Comparison of ENCODE assay signal across 18 cellular contexts in the genomic region with DNA sequence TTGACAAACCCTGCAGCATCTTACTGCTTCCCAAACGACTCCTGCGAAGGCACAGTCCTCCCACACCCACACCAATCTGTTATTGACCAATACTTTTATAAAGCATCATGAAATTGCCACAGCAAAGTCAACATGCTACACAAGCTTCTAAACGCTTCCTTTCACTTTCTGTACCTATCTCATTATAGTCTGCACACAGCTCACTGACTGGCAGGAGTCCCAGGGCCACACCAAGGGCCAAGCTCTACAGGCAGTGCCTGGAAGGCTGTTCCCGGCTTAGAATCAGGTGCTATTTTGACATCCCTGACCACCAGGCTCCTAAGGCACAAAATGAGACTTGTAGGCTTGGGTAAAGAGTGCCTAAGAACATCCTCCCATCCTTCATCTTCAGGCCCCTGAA. TPM values are rescaled to one million over a fixed set of nuclear protein-coding genes. Genes with fewer than 3 reads are reported as not detected.
DNase-seq lines count a peak whose midpoint lies in the region; ATAC-seq, FAIRE-seq and TF ChIP-seq lines count a peak whose summit lies in the region.
"Had no signal": no experiment of that assay in that cellular context is flagged by ENCODE, and none has a peak within 500 bp of the region (broad histone marks: within the 10 kb centered on the region; RNA-seq: fewer than 3 reads in every experiment).

No MANE protein-coding gene starts in this region.

- no peak overlapping the region for H3K23ac ChIP-seq in mesendoderm (ENCODE audit: low read length)

- no peak overlapping the region for H3K4ac ChIP-seq in mesendoderm (ENCODE audit: low read depth, low read length)

- no peak overlapping the region for H4K8ac ChIP-seq in mesendoderm (ENCODE audit: low read depth, low read length)

- no peaks in the 10 kb centered on the region for H3K9me3 Mint-ChIP-seq in stimulated activated naive CD8-positive, alpha-beta T cell treated with anti-CD3 and anti-CD28 coated beads, Interleukin-15, Interleukin-2, amounts not matched to agents 100 ng/mL and 50 ng/mL, for 24 hours
- no peaks in the 10 kb centered on the region for H3K9me3 Mint-ChIP-seq in activated naive CD8-positive, alpha-beta T cell treated with anti-CD3 and anti-CD28 coated beads, Interleukin-2, amount 50 U/mL, for 24 hours
- H3K9me3 Mint-ChIP-seq in endodermal cell, result no peaks in the 10 kb centered on the region
- H3K9me3 Mint-ChIP-seq: activated T-cell treated with anti-CD3 and anti-CD28 coated beads, Interleukin-2, amount 50 U/mL, for 4 hours had no signal

- 97% methylated on average over 4 of the region's 4 CpGs; no CpG with 5 or more reads in 1 of the 2 experiments for WGBS in endodermal cell (ENCODE audit: insufficient coverage in 1 of 2, insufficient read length in 1 of 2), 2 experiments
- no CpG with 5 or more reads among the region's 4 CpGs for WGBS in mesendoderm (ENCODE audit: extremely low coverage, insufficient coverage, low lambda C conversion rate)

- no peak overlapping the region for H3K4me2 ChIP-seq in mesendoderm (ENCODE audit: low read length)

- TF ChIP-seq POLR2A in H54 (IDR thresholded peaks at IDR 0.05; ENCODE audit: low read depth, low read length), result no peak

- H3K27me3 ChIP-seq in lower lobe of right lung (ENCODE audit: low read depth), result no peaks in the 10 kb centered on the region
- no peaks in the 10 kb centered on the region for H3K27me3 ChIP-seq in endodermal cell (ENCODE audit: control insufficient read depth, insufficient read depth, low read length, poor library complexity, severe bottlenecking)
- H3K27me3 ChIP-seq in mesendoderm (ENCODE audit: insufficient read depth, low read length, poor library complexity), result no peaks in the 10 kb centered on the region
- H3K27me3 ChIP-seq: tibial nerve had no signal

- H3K79me1 ChIP-seq in mesendoderm (ENCODE audit: low read length), result peaks cover 29% of the 10 kb centered on the region

- peaks cover 85% of the 10 kb centered on the region for H3K4me1 Mint-ChIP-seq in stimulated activated naive CD8-positive, alpha-beta T cell treated with anti-CD3 and anti-CD28 coated beads, Interleukin-15, Interleukin-2, amounts not matched to agents 100 ng/mL and 50 ng/mL, for 24 hours (ENCODE audit: low read depth)
- H3K4me1 Mint-ChIP-seq in activated naive CD8-positive, alpha-beta T cell treated with anti-CD3 and anti-CD28 coated beads, Interleukin-2, amount 50 U/mL, for 24 hours, result peaks cover 72% of the 10 kb centered on the region
- no peaks in the 10 kb centered on the region for H3K4me1 Mint-ChIP-seq in endodermal cell

- no peak overlapping the region for H2BK120ac ChIP-seq in mesendoderm (ENCODE audit: low read depth, low read length)

- H3K56ac ChIP-seq in mesendoderm (ENCODE audit: low read length), result no peak overlapping the region

- H4K5ac ChIP-seq in mesendoderm (ENCODE audit: low read length), result no peak overlapping the region

- H2AK5ac ChIP-seq in mesendoderm (ENCODE audit: low read length), result no peak overlapping the region

- peaks cover 91% of the 10 kb centered on the region for H3K36me3 ChIP-seq in lower lobe of right lung
- H3K36me3 ChIP-seq in endodermal cell (ENCODE audit: control insufficient read depth, insufficient read depth, low read length), result peaks cover 62% of the 10 kb centered on the region
- H3K36me3 ChIP-seq in mesendoderm (ENCODE audit: control insufficient read depth, insufficient read depth, low read length), result peaks cover 15% of the 10 kb centered on the region

- H3K36me3 Mint-ChIP-seq in stimulated activated naive CD8-positive, alpha-beta T cell treated with anti-CD3 and anti-CD28 coated beads, Interleukin-15, Interleukin-2, amounts not matched to agents 100 ng/mL and 50 ng/mL, for 24 hours (ENCODE audit: low read depth), result peaks cover 90% of the 10 kb centered on the region
- H3K36me3 Mint-ChIP-seq in activated naive CD8-positive, alpha-beta T cell treated with anti-CD3 and anti-CD28 coated beads, Interleukin-2, amount 50 U/mL, for 24 hours (ENCODE audit: low read depth), result peaks cover 75% of the 10 kb centered on the region
- peaks cover 68% of the 10 kb centered on the region for H3K36me3 Mint-ChIP-seq in endodermal cell (ENCODE audit: low read depth)

- no peak overlapping the region for H2BK15ac ChIP-seq in mesendoderm (replicated peaks; ENCODE audit: low read depth)

- ATAC-seq in stimulated activated naive CD8-positive, alpha-beta T cell treated with anti-CD3 and anti-CD28 coated beads, Interleukin-15, Interleukin-2, amounts not matched to agents 100 U/mL and 50 U/mL, for 24 hours, result no peak
- no peak for ATAC-seq in activated naive CD8-positive, alpha-beta T cell treated with anti-CD3 and anti-CD28 coated beads, Interleukin-2, amount 50 U/mL, for 24 hours
- ATAC-seq in lower lobe of right lung, result peak; percentile 69 to 75
- ATAC-seq: activated T-cell treated with anti-CD3 and anti-CD28 coated beads, Interleukin-2, amount 50 U/mL, for 4 hours had no signal

- H3K79me2 ChIP-seq in mesendoderm (ENCODE audit: control insufficient read depth, insufficient read depth, low read length), result peaks cover 40% of the 10 kb centered on the region

- no peak overlapping the region for H3K27ac ChIP-seq in lower lobe of right lung
- H3K27ac ChIP-seq in endodermal cell (ENCODE audit: low read depth, low read length), result no peak overlapping the region
- H3K27ac ChIP-seq in mesendoderm (ENCODE audit: low read depth, low read length), result no peak overlapping the region
- H3K27ac ChIP-seq: tibial nerve had no signal

- H3K9me3 ChIP-seq in lower lobe of right lung (no peaks in the 10 kb centered on the region), endodermal cell (ENCODE audit: control insufficient read depth, low read length) (no peaks in the 10 kb centered on the region)
- H3K9me3 ChIP-seq: tibial nerve had no signal

- no peak overlapping the region for H3K18ac ChIP-seq in mesendoderm (ENCODE audit: low read length)

- H3K4me1 ChIP-seq in lower lobe of right lung (peaks cover 25% of the 10 kb centered on the region), endodermal cell (ENCODE audit: control insufficient read depth, insufficient read depth, low read length) (no peaks in the 10 kb centered on the region), mesendoderm (ENCODE audit: control insufficient read depth, low read depth, low read length) (no peaks in the 10 kb centered on the region)

- no peak for DNase-seq in stimulated activated naive CD8-positive, alpha-beta T cell treated with anti-CD3 and anti-CD28 coated beads, Interleukin-15, Interleukin-2, amounts not matched to agents 100 U/mL and 50 U/mL, for 24 hours
- no peak for DNase-seq in activated naive CD8-positive, alpha-beta T cell treated with anti-CD3 and anti-CD28 coated beads, Interleukin-2, amount 50 U/mL, for 24 hours
- DNase-seq in lower lobe of right lung, result no peak
- DNase-seq in endodermal cell, result no peak
- no peak for DNase-seq in mesendoderm
- DNase-seq in H54 (ENCODE audit: insufficient read length, low spot score), result no peak
- no peak for DNase-seq in amniotic stem cell (lab: John Stamatoyannopoulos, UW)
- DNase-seq: activated T-cell treated with anti-CD3 and anti-CD28 coated beads, Interleukin-2, amount 50 U/mL, for 4 hours; AML-193; foreskin fibroblast; IMR-90; kidney glomerular epithelial cell; NCI-H2107; T1000 had no signal

- H2BK5ac ChIP-seq in mesendoderm (ENCODE audit: low read length), result no peak overlapping the region

- H3K9ac ChIP-seq in endodermal cell (ENCODE audit: extremely low read depth, low read length, poor library complexity, severe bottlenecking) (no peak overlapping the region), mesendoderm (ENCODE audit: low read length) (no peak overlapping the region)

- H3K27me3 Mint-ChIP-seq in stimulated activated naive CD8-positive, alpha-beta T cell treated with anti-CD3 and anti-CD28 coated beads, Interleukin-15, Interleukin-2, amounts not matched to agents 100 ng/mL and 50 ng/mL, for 24 hours, result no peaks in the 10 kb centered on the region
- H3K27me3 Mint-ChIP-seq in activated naive CD8-positive, alpha-beta T cell treated with anti-CD3 and anti-CD28 coated beads, Interleukin-2, amount 50 U/mL, for 24 hours, result no peaks in the 10 kb centered on the region
- H3K27me3 Mint-ChIP-seq in endodermal cell (ENCODE audit: insufficient read depth), result no peaks in the 10 kb centered on the region

- H3K4me3 ChIP-seq in lower lobe of right lung, result no peak overlapping the region
- no peak overlapping the region for H3K4me3 ChIP-seq in endodermal cell (ENCODE audit: low read length)
- H3K4me3 ChIP-seq in mesendoderm (ENCODE audit: low read length), result no peak overlapping the region
- H3K4me3 ChIP-seq: tibial nerve had no signal

- TF ChIP-seq CTCF in lower lobe of right lung (IDR thresholded peaks at IDR 0.05), result no peak
- TF ChIP-seq CTCF in endodermal cell (conservative IDR thresholded peaks at IDR 0.05), result no peak

- peak overlapping the region; percentile 67 for H3K27ac Mint-ChIP-seq in stimulated activated naive CD8-positive, alpha-beta T cell treated with anti-CD3 and anti-CD28 coated beads, Interleukin-15, Interleukin-2, amounts not matched to agents 100 ng/mL and 50 ng/mL, for 24 hours
- peak overlapping the region; percentile 75 for H3K27ac Mint-ChIP-seq in activated naive CD8-positive, alpha-beta T cell treated with anti-CD3 and anti-CD28 coated beads, Interleukin-2, amount 50 U/mL, for 24 hours
- no peak overlapping the region for H3K27ac Mint-ChIP-seq in endodermal cell

- FAIRE-seq in H54 (lab: Jason Lieb, UNC), result no peak

- H3K4me3 Mint-ChIP-seq in stimulated activated naive CD8-positive, alpha-beta T cell treated with anti-CD3 and anti-CD28 coated beads, Interleukin-15, Interleukin-2, amounts not matched to agents 100 ng/mL and 50 ng/mL, for 24 hours, result no peak overlapping the region
- H3K4me3 Mint-ChIP-seq in activated naive CD8-positive, alpha-beta T cell treated with anti-CD3 and anti-CD28 coated beads, Interleukin-2, amount 50 U/mL, for 24 hours, result no peak overlapping the region
- H3K4me3 Mint-ChIP-seq in endodermal cell, result no peak overlapping the region
- H3K4me3 Mint-ChIP-seq: activated T-cell treated with anti-CD3 and anti-CD28 coated beads, Interleukin-2, amount 50 U/mL, for 4 hours had no signal

- intact Hi-C loops in lower lobe of right lung (cut with DNase I), result no loop called here

RNA-seq across cellular contexts. Expression of a gene that starts 39.5 kb away (rescaled TPM):
- 87.5 TPM for total RNA-seq in lower lobe of right lung
- total RNA-seq in endodermal cell, result 100 to 1,000 TPM; 114 to 140 TPM
- polyA plus RNA-seq in endodermal cell (2013, experiment 1 of 2), result 101 TPM
- polyA plus RNA-seq in endodermal cell (2013, experiment 2 of 2), result 95.6 TPM
- 105 TPM for polyA plus RNA-seq in mesendoderm (2013, experiment 1 of 2)
- polyA plus RNA-seq in mesendoderm (2013, experiment 2 of 2), result 105 TPM

RNA-seq across cellular contexts. Expression of a gene that starts 42.1 kb away (rescaled TPM):
- total RNA-seq in lower lobe of right lung, result not detected
- not detected for total RNA-seq in endodermal cell
- polyA plus RNA-seq in endodermal cell (2013, experiment 1 of 2), result not detected
- not detected for polyA plus RNA-seq in endodermal cell (2013, experiment 2 of 2)
- polyA plus RNA-seq in mesendoderm (2013, experiment 1 of 2), result not detected
- polyA plus RNA-seq in mesendoderm (2013, experiment 2 of 2), result not detected
- total RNA-seq: activated T-cell treated with anti-CD3 and anti-CD28 coated beads, Interleukin-2, amount 50 U/mL, for 4 hours; IMR-90; OCI-LY7; posterior vena cava; tibial nerve had no signal
- polyA plus RNA-seq: IMR-90 had no signal

RNA-seq across cellular contexts. Expression of a gene that starts 55.4 kb away (rescaled TPM):
- total RNA-seq in lower lobe of right lung (89.0 TPM), endodermal cell (100 to 1,000 TPM; 233 to 275 TPM)
- polyA plus RNA-seq in endodermal cell (2013, experiment 1 of 2), result 183 TPM
- 179 TPM for polyA plus RNA-seq in endodermal cell (2013, experiment 2 of 2)
- 81.0 TPM for polyA plus RNA-seq in mesendoderm (2013, experiment 1 of 2)
- 79.6 TPM for polyA plus RNA-seq in mesendoderm (2013, experiment 2 of 2)

Comparison
In these comparisons a context has a peak if more than half of its experiments do, and no peak if none do; other contexts are left out.
1. ATAC-seq: peak in lower lobe of right lung (2 of 2); none in stimulated activated naive CD8-positive, alpha-beta T cell treated with anti-CD3 and anti-CD28 coated beads, Interleukin-15, Interleukin-2, amounts not matched to agents 100 U/mL and 50 U/mL, for 24 hours (single experiment) and activated naive CD8-positive, alpha-beta T cell treated with anti-CD3 and anti-CD28 coated beads, Interleukin-2, amount 50 U/mL, for 24 hours (single experiment).